In the genomic region with DNA sequence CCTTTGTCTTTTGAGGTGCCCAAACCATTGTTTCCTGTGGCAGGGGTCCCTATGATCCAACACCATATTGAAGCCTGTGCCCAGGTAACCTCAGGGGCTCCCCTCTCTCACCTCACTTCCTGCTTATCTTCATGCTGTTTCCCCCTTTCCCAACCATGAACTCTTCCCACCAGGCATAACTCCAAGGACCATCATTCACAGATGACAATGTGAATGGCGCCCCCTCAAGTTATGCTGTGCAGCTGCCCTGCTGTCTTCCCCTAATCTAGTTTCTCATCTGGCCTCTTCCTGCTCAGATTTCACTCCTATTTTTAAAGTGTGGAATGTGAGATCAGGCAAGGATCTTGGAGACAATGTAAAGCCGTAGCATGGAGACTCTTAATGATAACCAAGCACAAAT, we compare ENCODE assay signal across 1 cellular context.
TF ChIP-seq lines count a peak whose summit lies in the region.

No MANE protein-coding gene starts in this region.

TF ChIP-seq in HEK293, 187 proteins besides CTCF, POLR2A, EP300 and RAD21:
- peak; percentile 53; the same call in 1 of the 2 replicates for TF ChIP-seq IKZF3 (tag by site-specific recombination; IDR thresholded peaks at IDR 0.05)
- peak; percentile 99 for TF ChIP-seq PRDM10 (tag by site-specific recombination; IDR thresholded peaks at IDR 0.05)
- TF ChIP-seq ZNF488 (tag by site-specific recombination; IDR thresholded peaks at IDR 0.05), result no peak
- 0 out of 2 replicates have a peak, but pooled peaks have one; percentile 33 for TF ChIP-seq ZBTB17 (tag by site-specific recombination; IDR thresholded peaks at IDR 0.05)
